ENCODE assay signal across 26 cellular contexts in genomic region chr10:45371555-45371954, GRCh38. TPM values are rescaled to one million over a fixed set of nuclear protein-coding genes. Genes with fewer than 3 reads are reported as not detected.
"Had no signal": no experiment of that assay in that cellular context is flagged by ENCODE, and none has a peak within 500 bp of the region (broad histone marks: within the 10 kb centered on the region; RNA-seq: fewer than 3 reads in every experiment).

No MANE protein-coding gene starts in this region.

- H3K4me1 ChIP-seq: colonic mucosa had no signal

- H3K27ac Mint-ChIP-seq: activated CD4-positive, alpha-beta T cell treated with anti-CD3 and anti-CD28 coated beads for 36 hours; activated naive CD8-positive, alpha-beta T cell; activated T-helper 2 cell treated with anti-CD3 and anti-CD28 coated beads, Interferon-gamma antibody, Interleukin-2, Interleukin-4, amounts not matched to agents 10 μg/mL and 5 μg/mL and 100 μg/mL, durations not matched to agents 14 hours and 24 hours and 36 hours; effector memory CD8-positive, alpha-beta T cell; immature natural killer cell; mesothelial cell of epicardium; natural killer cell; type B pancreatic cell had no signal

- H3K9me3 ChIP-seq: adrenal gland, breast epithelium, colonic mucosa, sigmoid colon, thoracic aorta, vagina had no signal

- H3K36me3 Mint-ChIP-seq: activated naive CD8-positive, alpha-beta T cell; immature natural killer cell; mesothelial cell of epicardium; natural killer cell; type B pancreatic cell had no signal

- DNase-seq: activated CD4-positive, alpha-beta T cell treated with anti-CD3 and anti-CD28 coated beads for 36 hours; activated CD4-positive, alpha-beta T cell treated with anti-CD3 and anti-CD28 coated beads, Interleukin-2, amount 50 U/mL, for 4 hours; activated CD8-positive, alpha-beta memory T cell treated with anti-CD3 and anti-CD28 coated beads, Interleukin-2, amount 50 U/mL, for 48 hours; activated naive CD4-positive, alpha-beta T cell; activated T-cell treated with anti-CD3 and anti-CD28 coated beads, Interleukin-2, amount 50 U/mL, for 4 hours; adrenal gland; colonic mucosa; dorsolateral prefrontal cortex; effector memory CD8-positive, alpha-beta T cell; foreskin melanocyte; immature natural killer cell; natural killer cell; sigmoid colon; stimulated activated CD4-positive, alpha-beta T cell treated with anti-CD3 and anti-CD28 coated beads, Interleukin-15, amount 100 ng/mL, for 24 hours; stimulated activated naive B cell treated with anti-CD40 and anti-IgM and Interleukin-4, amounts not matched to agents 10 μg/mL and 1 μg/mL and 100 μg/mL, for 72 hours had no signal

- H3K4me3 Mint-ChIP-seq: activated CD4-positive, alpha-beta T cell treated with anti-CD3 and anti-CD28 coated beads for 36 hours; activated naive CD8-positive, alpha-beta T cell; activated T-cell treated with anti-CD3 and anti-CD28 coated beads, Interleukin-2, amount 50 U/mL, for 4 hours; effector memory CD8-positive, alpha-beta T cell; mesothelial cell of epicardium; type B pancreatic cell had no signal

- H3K27me3 ChIP-seq: vagina had no signal

- H3K4me3 ChIP-seq: adrenal gland, breast epithelium, colonic mucosa, dorsolateral prefrontal cortex, hepatocyte, lung, sigmoid colon, smooth muscle cell, thoracic aorta, vagina had no signal

- H2AFZ ChIP-seq: hepatocyte had no signal

- H3K79me2 ChIP-seq: hepatocyte had no signal

- H3K9me3 Mint-ChIP-seq: activated T-cell treated with anti-CD3 and anti-CD28 coated beads, Interleukin-2, amount 50 U/mL, for 4 hours; activated T-helper 2 cell treated with anti-CD3 and anti-CD28 coated beads, Interferon-gamma antibody, Interleukin-2, Interleukin-4, amounts not matched to agents 10 μg/mL and 5 μg/mL and 100 μg/mL, durations not matched to agents 14 hours and 24 hours and 36 hours; effector memory CD8-positive, alpha-beta T cell; immature natural killer cell; natural killer cell; stimulated activated naive B cell treated with anti-CD40 and anti-IgM and Interleukin-4, amounts not matched to agents 10 μg/mL and 1 μg/mL and 100 μg/mL, for 72 hours; type B pancreatic cell had no signal

- H3K4me2 ChIP-seq: hepatocyte, smooth muscle cell had no signal

- H3K36me3 ChIP-seq: adrenal gland, breast epithelium, colonic mucosa, sigmoid colon, thoracic aorta, vagina had no signal

- H3K27me3 Mint-ChIP-seq: stimulated activated naive B cell treated with anti-CD40 and anti-IgM and Interleukin-4, amounts not matched to agents 10 μg/mL and 1 μg/mL and 100 μg/mL, for 72 hours had no signal

- H3K27ac ChIP-seq: adrenal gland, breast epithelium, colonic mucosa, dorsolateral prefrontal cortex, hepatocyte, sigmoid colon, thoracic aorta, vagina had no signal

RNA-seq across cellular contexts. Expression of gene ALOX5, which starts 2.5 kb away (rescaled TPM):
- polyA plus RNA-seq: smooth muscle cell had no signal

RNA-seq across cellular contexts. Expression of gene OR13A1, which starts 56.1 kb away (rescaled TPM):
- polyA plus RNA-seq: endothelial cell of umbilical vein, hepatocyte, immature natural killer cell, smooth muscle cell had no signal
